1 cellular context compared by ENCODE assay signal in genomic region chr1:168243636-168244212, GRCh38.
TF ChIP-seq lines count a peak whose summit lies in the region.

No MANE protein-coding gene starts in this region.

TF ChIP-seq in K562, 482 proteins besides CTCF, POLR2A, EP300 and RAD21 (continued from another document):
- TF ChIP-seq ZNF280B (CRISPR knock-in tag; IDR thresholded peaks at IDR 0.05): no peak
- no peak for TF ChIP-seq MLX (CRISPR knock-in tag; conservative IDR thresholded peaks at IDR 0.05)
- peak; percentile 54; the same call in 1 of the 2 replicates for TF ChIP-seq ZNF766 (CRISPR knock-in tag; conservative IDR thresholded peaks at IDR 0.05)
- peak; percentile 71 for TF ChIP-seq CTBP1 (IDR thresholded peaks at IDR 0.05; ENCODE audit: borderline replicate concordance)
- no peak for TF ChIP-seq RFX1 (IDR thresholded peaks at IDR 0.05)
- TF ChIP-seq NFYB (IDR thresholded peaks at IDR 0.05; ENCODE audit: extremely low read depth, insufficient read length): no peak
- TF ChIP-seq PATZ1 (CRISPR knock-in tag; IDR thresholded peaks at IDR 0.05; ENCODE audit: borderline replicate concordance): no peak
- TF ChIP-seq ATF7 (IDR thresholded peaks at IDR 0.05): no peak
- TF ChIP-seq SRSF7 (optimal IDR thresholded peaks at IDR 0.05; ENCODE audit: low read depth, low read length): no peak
- TF ChIP-seq RREB1 (CRISPR knock-in tag; IDR thresholded peaks at IDR 0.05): peak; percentile 56
- TF ChIP-seq ZNF232 (CRISPR knock-in tag; IDR thresholded peaks at IDR 0.05): no peak
- TF ChIP-seq NR2C2 (CRISPR knock-in tag; IDR thresholded peaks at IDR 0.05): no peak
- peak; percentile 66; the same call in 1 of the 2 replicates for TF ChIP-seq NR2C2 (tag; IDR thresholded peaks at IDR 0.05)
- no peak for TF ChIP-seq TAF9B (IDR thresholded peaks at IDR 0.05; ENCODE audit: partially characterized antibody)
- no peak for TF ChIP-seq HDGF (IDR thresholded peaks at IDR 0.05)
- no peak for TF ChIP-seq POU5F1 (IDR thresholded peaks at IDR 0.05; ENCODE audit: borderline replicate concordance, low read depth, low read length, partially characterized antibody)
- TF ChIP-seq ZNF212 (CRISPR knock-in tag; IDR thresholded peaks at IDR 0.05): no peak
- no peak for TF ChIP-seq TRIM24 (IDR thresholded peaks at IDR 0.05)
- TF ChIP-seq KLF6 (CRISPR knock-in tag; IDR thresholded peaks at IDR 0.05; ENCODE audit: borderline replicate concordance): no peak
- peak; percentile 78; the same call in 1 of the 2 replicates for TF ChIP-seq DMBX1 (CRISPR knock-in tag; IDR thresholded peaks at IDR 0.05; ENCODE audit: borderline replicate concordance)
- TF ChIP-seq ATF1 (CRISPR knock-in tag; IDR thresholded peaks at IDR 0.05): no peak
- 0 out of 2 replicates have a peak, but pooled peaks have one; percentile 9 for TF ChIP-seq ATF1 (tag; IDR thresholded peaks at IDR 0.05)
- TF ChIP-seq SMAD4 (CRISPR knock-in tag; conservative IDR thresholded peaks at IDR 0.05): peak; percentile 72
- no peak for TF ChIP-seq ESRRA (IDR thresholded peaks at IDR 0.05; ENCODE audit: borderline replicate concordance, low read depth)
- TF ChIP-seq NCOA2 (IDR thresholded peaks at IDR 0.05; ENCODE audit: partially characterized antibody in 2 of 2): no peak
- TF ChIP-seq ARID3B (CRISPR knock-in tag; IDR thresholded peaks at IDR 0.05; ENCODE audit: borderline replicate concordance): no peak
- no peak for TF ChIP-seq GTF2F1 (IDR thresholded peaks at IDR 0.05; ENCODE audit: low read depth, low read length)
- TF ChIP-seq NFXL1 (CRISPR knock-in tag; IDR thresholded peaks at IDR 0.05): no peak
- peak; percentile 66; the same call in 1 of the 2 replicates for TF ChIP-seq ZNF644 (tag; IDR thresholded peaks at IDR 0.05; ENCODE audit: low read depth)
- no peak for TF ChIP-seq TFE3 (CRISPR knock-in tag; IDR thresholded peaks at IDR 0.05)
- no peak for TF ChIP-seq ELF4 (CRISPR knock-in tag; IDR thresholded peaks at IDR 0.05)
- 0 out of 2 replicates have a peak, but pooled peaks have one; percentile 19 for TF ChIP-seq L3MBTL2 (IDR thresholded peaks at IDR 0.05)
- TF ChIP-seq NR4A1 (CRISPR knock-in tag; IDR thresholded peaks at IDR 0.05): no peak
- TF ChIP-seq NR4A1 (tag; IDR thresholded peaks at IDR 0.05): no peak
- TF ChIP-seq NR0B1 (IDR thresholded peaks at IDR 0.05; ENCODE audit: partially characterized antibody): no peak
- no peak for TF ChIP-seq IRF2 (CRISPR knock-in tag; IDR thresholded peaks at IDR 0.05)
- TF ChIP-seq ZBED1 (IDR thresholded peaks at IDR 0.05): no peak
- no peak for TF ChIP-seq BHLHE40 (IDR thresholded peaks at IDR 0.05; ENCODE audit: low read length)
- TF ChIP-seq NRF1 (conservative IDR thresholded peaks at IDR 0.05 in 1 of 2, IDR thresholded peaks at IDR 0.05 in 1 of 2): no peak
- no peak for TF ChIP-seq MTA1 (IDR thresholded peaks at IDR 0.05; ENCODE audit: borderline replicate concordance)
- no peak for TF ChIP-seq KLF1 (tag; IDR thresholded peaks at IDR 0.05)
- TF ChIP-seq TFAP4 (CRISPR knock-in tag; IDR thresholded peaks at IDR 0.05; ENCODE audit: borderline replicate concordance): no peak
- TF ChIP-seq ZNF134 (CRISPR knock-in tag; conservative IDR thresholded peaks at IDR 0.05): no peak
- TF ChIP-seq NCOA1 (IDR thresholded peaks at IDR 0.05; ENCODE audit: low read depth): no peak
- peak; percentile 86 for TF ChIP-seq ATF4 (CRISPR knock-in tag; IDR thresholded peaks at IDR 0.05)
- TF ChIP-seq XRCC5 (IDR thresholded peaks at IDR 0.05; ENCODE audit: low read depth, low read length): no peak
- TF ChIP-seq ELK1 (CRISPR knock-in tag; IDR thresholded peaks at IDR 0.05): no peak
- no peak for TF ChIP-seq HDAC3 (IDR thresholded peaks at IDR 0.05; ENCODE audit: borderline replicate concordance, partially characterized antibody)
- no peak for TF ChIP-seq MECOM (CRISPR knock-in tag; IDR thresholded peaks at IDR 0.05)
- TF ChIP-seq ZNF584 (CRISPR knock-in tag; IDR thresholded peaks at IDR 0.05; ENCODE audit: low read depth): peak; percentile 92
- no peak for TF ChIP-seq COPS2 (conservative IDR thresholded peaks at IDR 0.05)
- TF ChIP-seq ILK (tag; IDR thresholded peaks at IDR 0.05; ENCODE audit: borderline replicate concordance, low read depth): no peak
- no peak for TF ChIP-seq SNRNP70 (optimal IDR thresholded peaks at IDR 0.05; ENCODE audit: low read depth, low read length)
- TF ChIP-seq GABPA (tag; conservative IDR thresholded peaks at IDR 0.05; ENCODE audit: low read depth): peak; percentile 48; the same call in 1 of the 2 replicates
- no peak for TF ChIP-seq ZNF140 (CRISPR knock-in tag; IDR thresholded peaks at IDR 0.05)
